In the genomic region with DNA sequence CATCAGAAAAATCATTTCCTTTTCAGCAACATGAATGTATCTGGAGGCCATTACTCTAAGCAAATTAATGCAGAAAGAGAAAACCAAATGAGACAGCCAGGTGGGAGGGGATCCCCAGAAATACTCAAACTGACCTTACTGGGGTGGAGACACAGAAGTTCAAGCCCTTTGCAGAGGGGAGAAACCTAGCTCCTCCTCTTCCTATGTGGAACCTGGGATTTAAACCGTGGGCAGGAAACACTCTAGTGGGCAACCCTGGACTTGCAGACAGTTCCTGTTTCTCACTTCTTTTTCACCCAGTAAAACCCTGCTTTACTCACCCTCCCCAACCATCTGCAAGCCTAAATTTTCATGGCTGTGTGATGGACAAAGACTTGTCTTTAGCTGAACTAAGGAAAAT, we compare ENCODE assay signal across 23 cellular contexts.
DNase-seq lines count a peak whose midpoint lies in the region; ATAC-seq and TF ChIP-seq lines count a peak whose summit lies in the region.
"Had no signal": no experiment of that assay in that cellular context is flagged by ENCODE, and none has a peak within 500 bp of the region (broad histone marks: within the 10 kb centered on the region; RNA-seq: fewer than 3 reads in every experiment).

No MANE protein-coding gene starts in this region.

- H4K20me1 ChIP-seq in DND-41 (ENCODE audit: insufficient read depth, low read length) (no peaks in the 10 kb centered on the region), MM.1S (ENCODE audit: insufficient read depth, low read length) (no peaks in the 10 kb centered on the region)

- H3K4me3 ChIP-seq in DND-41 (ENCODE audit: low read depth in 1 of 2, low read length in 2 of 2) (no peak overlapping the region), HFF-Myc (replicated peaks; ENCODE audit: low read depth, low read length) (no peak overlapping the region), MM.1S (ENCODE audit: low read length) (no peak overlapping the region)
- H3K4me3 ChIP-seq: Peyer's patch had no signal

- TF ChIP-seq CTCF in DND-41 (IDR thresholded peaks at IDR 0.05; ENCODE audit: borderline replicate concordance, extremely low read depth, low read length, poor library complexity, severe bottlenecking), result peak; percentile 20
- TF ChIP-seq CTCF in HFF-Myc (IDR thresholded peaks at IDR 0.05; ENCODE audit: low read depth, low read length, missing control alignments), result peak; percentile 3
- no peak for TF ChIP-seq CTCF in MM.1S (IDR thresholded peaks at IDR 0.05; ENCODE audit: low read length)
- TF ChIP-seq CTCF in WTC11 (IDR thresholded peaks at IDR 0.05), result no peak
- TF ChIP-seq CTCF in GM13977 (IDR thresholded peaks at IDR 0.05; ENCODE audit: extremely low read depth, insufficient read depth, missing control alignments), result no peak

- no peak overlapping the region for H2AFZ ChIP-seq in DND-41 (ENCODE audit: low read depth, low read length)
- H2AFZ ChIP-seq in MM.1S (ENCODE audit: low read length), result no peak overlapping the region

- H3K27ac ChIP-seq in DND-41 (ENCODE audit: low read length) (no peak overlapping the region), MM.1S (ENCODE audit: low read length) (no peak overlapping the region)
- H3K27ac ChIP-seq: HL-60, Peyer's patch had no signal

- H3K27me3 ChIP-seq in DND-41 (ENCODE audit: insufficient read depth, low read length, poor library complexity) (no peaks in the 10 kb centered on the region), MM.1S (replicated peaks; ENCODE audit: insufficient read depth, low read length) (no peaks in the 10 kb centered on the region)
- H3K27me3 ChIP-seq: Peyer's patch had no signal

- DNase-seq in DND-41 (no peak), HFF-Myc (ENCODE audit: extremely low read depth, low read depth) (no peak), MM.1S (peak; percentile 7), WTC11 (ENCODE audit: low spot score) (no peak), GM13977 (ENCODE audit: low spot score) (no peak), NCI-H1930 (lab: John Stamatoyannopoulos, UW) (no peak), HT-29 (ENCODE audit: low spot score) (no peak), HuH-7.5 (ENCODE audit: low spot score) (no peak)
- DNase-seq: AML-193; CD4-positive, CD25-positive, alpha-beta regulatory T cell; COR-L47; GDM1; KBM-7; NCI-H1105 treated with DMSO at 0.1 percent for 48 hours; NCI-H1694 treated with DMSO at 0.1 percent for 48 hours; NCI-H2107; NCI-H510A; NCI-H748 treated with DMSO at 0.1 percent for 48 hours; Peyer's patch; SW 1271; T-helper 2 cell had no signal

- H3K36me3 ChIP-seq in DND-41 (ENCODE audit: insufficient read depth, low read length) (no peaks in the 10 kb centered on the region), MM.1S (replicated peaks; ENCODE audit: insufficient read depth, low read length) (no peaks in the 10 kb centered on the region)
- H3K36me3 ChIP-seq: Peyer's patch had no signal

- H3K4me1 Mint-ChIP-seq in WTC11, result peaks cover 42% of the 10 kb centered on the region
- H3K4me1 Mint-ChIP-seq: CD4-positive, CD25-positive, alpha-beta regulatory T cell had no signal

- no peaks in the 10 kb centered on the region for H3K27me3 Mint-ChIP-seq in WTC11 (ENCODE audit: low read depth)
- H3K27me3 Mint-ChIP-seq: CD4-positive, CD25-positive, alpha-beta regulatory T cell had no signal

- H3K9me3 ChIP-seq in DND-41 (ENCODE audit: insufficient read depth, low read length, severe bottlenecking), result no peaks in the 10 kb centered on the region
- H3K9me3 ChIP-seq in MM.1S (replicated peaks; ENCODE audit: insufficient read depth, low read length), result no peaks in the 10 kb centered on the region
- H3K9me3 ChIP-seq: Peyer's patch had no signal

- H3K9me2 ChIP-seq in MM.1S (replicated peaks; ENCODE audit: insufficient read depth, low read length), result no peaks in the 10 kb centered on the region

- no peak overlapping the region for H3K27ac Mint-ChIP-seq in WTC11
- H3K27ac Mint-ChIP-seq: CD4-positive, CD25-positive, alpha-beta regulatory T cell had no signal

- no peak overlapping the region for H3K4me3 Mint-ChIP-seq in WTC11
- H3K4me3 Mint-ChIP-seq: CD4-positive, CD25-positive, alpha-beta regulatory T cell had no signal

- CTCF ChIA-PET in WTC11 (lab: Charles Lee), result no interaction called here

- no peak for ATAC-seq in DND-41 (ENCODE audit: insufficient read depth, low read depth)
- ATAC-seq in WTC11, result peak; percentile 62
- ATAC-seq: Right ventricle myocardium inferior had no signal

- no peak overlapping the region for H3K4me2 ChIP-seq in DND-41 (ENCODE audit: insufficient read depth, low read length)
- no peak overlapping the region for H3K4me2 ChIP-seq in MM.1S (ENCODE audit: low read depth, low read length)

- peaks cover 3% of the 10 kb centered on the region for H3K9me3 Mint-ChIP-seq in WTC11

- H3K9ac ChIP-seq in DND-41 (ENCODE audit: low read depth, low read length) (no peak overlapping the region), MM.1S (ENCODE audit: low read length) (no peak overlapping the region)

- POLR2A ChIA-PET in WTC11 (lab: Charles Lee), result no interaction called here

- no peaks in the 10 kb centered on the region for H3F3A ChIP-seq in MM.1S (ENCODE audit: insufficient read depth, low read length)

- H3K36me3 Mint-ChIP-seq in WTC11, result no peaks in the 10 kb centered on the region
- H3K36me3 Mint-ChIP-seq: CD4-positive, CD25-positive, alpha-beta regulatory T cell had no signal

- in situ Hi-C loops in GM13977 (cut with MboI; ENCODE audit: low pct_unique_long_range_greater_than_20kb, low sequenced_read_pairs, unreplicated experiment), result no loop called here

- H3K79me2 ChIP-seq in DND-41 (ENCODE audit: insufficient read depth, low read length), result no peaks in the 10 kb centered on the region
- H3K79me2 ChIP-seq in MM.1S (ENCODE audit: low read length), result no peaks in the 10 kb centered on the region

- H3K4me1 ChIP-seq in DND-41 (ENCODE audit: insufficient read depth, low read length) (no peaks in the 10 kb centered on the region), MM.1S (ENCODE audit: low read length) (no peaks in the 10 kb centered on the region)
- H3K4me1 ChIP-seq: Peyer's patch had no signal

TF ChIP-seq in WTC11, 78 proteins besides CTCF, POLR2A, EP300 and RAD21 (continues in another document):
- no peak for TF ChIP-seq FOXJ3 (CRISPR knock-in tag; IDR thresholded peaks at IDR 0.05; ENCODE audit: borderline replicate concordance)
- TF ChIP-seq NR3C1 (CRISPR knock-in tag; conservative IDR thresholded peaks at IDR 0.05; ENCODE audit: low read depth), result no peak
- no peak for TF ChIP-seq ELF4 (CRISPR knock-in tag; IDR thresholded peaks at IDR 0.05; ENCODE audit: low read depth)
- TF ChIP-seq, protein P1, sequence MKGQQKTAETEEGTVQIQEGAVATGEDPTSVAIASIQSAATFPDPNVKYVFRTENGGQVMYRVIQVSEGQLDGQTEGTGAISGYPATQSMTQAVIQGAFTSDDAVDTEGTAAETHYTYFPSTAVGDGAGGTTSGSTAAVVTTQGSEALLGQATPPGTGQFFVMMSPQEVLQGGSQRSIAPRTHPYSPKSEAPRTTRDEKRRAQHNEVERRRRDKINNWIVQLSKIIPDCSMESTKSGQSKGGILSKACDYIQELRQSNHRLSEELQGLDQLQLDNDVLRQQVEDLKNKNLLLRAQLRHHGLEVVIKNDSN (CRISPR knock-in tag; IDR thresholded peaks at IDR 0.05), result no peak
- TF ChIP-seq ZSCAN18 (CRISPR knock-in tag; IDR thresholded peaks at IDR 0.05), result no peak
- TF ChIP-seq CREB1 (CRISPR knock-in tag; IDR thresholded peaks at IDR 0.05), result no peak
- no peak for TF ChIP-seq ATF3 (CRISPR knock-in tag; conservative IDR thresholded peaks at IDR 0.05)
- TF ChIP-seq, protein P2, sequence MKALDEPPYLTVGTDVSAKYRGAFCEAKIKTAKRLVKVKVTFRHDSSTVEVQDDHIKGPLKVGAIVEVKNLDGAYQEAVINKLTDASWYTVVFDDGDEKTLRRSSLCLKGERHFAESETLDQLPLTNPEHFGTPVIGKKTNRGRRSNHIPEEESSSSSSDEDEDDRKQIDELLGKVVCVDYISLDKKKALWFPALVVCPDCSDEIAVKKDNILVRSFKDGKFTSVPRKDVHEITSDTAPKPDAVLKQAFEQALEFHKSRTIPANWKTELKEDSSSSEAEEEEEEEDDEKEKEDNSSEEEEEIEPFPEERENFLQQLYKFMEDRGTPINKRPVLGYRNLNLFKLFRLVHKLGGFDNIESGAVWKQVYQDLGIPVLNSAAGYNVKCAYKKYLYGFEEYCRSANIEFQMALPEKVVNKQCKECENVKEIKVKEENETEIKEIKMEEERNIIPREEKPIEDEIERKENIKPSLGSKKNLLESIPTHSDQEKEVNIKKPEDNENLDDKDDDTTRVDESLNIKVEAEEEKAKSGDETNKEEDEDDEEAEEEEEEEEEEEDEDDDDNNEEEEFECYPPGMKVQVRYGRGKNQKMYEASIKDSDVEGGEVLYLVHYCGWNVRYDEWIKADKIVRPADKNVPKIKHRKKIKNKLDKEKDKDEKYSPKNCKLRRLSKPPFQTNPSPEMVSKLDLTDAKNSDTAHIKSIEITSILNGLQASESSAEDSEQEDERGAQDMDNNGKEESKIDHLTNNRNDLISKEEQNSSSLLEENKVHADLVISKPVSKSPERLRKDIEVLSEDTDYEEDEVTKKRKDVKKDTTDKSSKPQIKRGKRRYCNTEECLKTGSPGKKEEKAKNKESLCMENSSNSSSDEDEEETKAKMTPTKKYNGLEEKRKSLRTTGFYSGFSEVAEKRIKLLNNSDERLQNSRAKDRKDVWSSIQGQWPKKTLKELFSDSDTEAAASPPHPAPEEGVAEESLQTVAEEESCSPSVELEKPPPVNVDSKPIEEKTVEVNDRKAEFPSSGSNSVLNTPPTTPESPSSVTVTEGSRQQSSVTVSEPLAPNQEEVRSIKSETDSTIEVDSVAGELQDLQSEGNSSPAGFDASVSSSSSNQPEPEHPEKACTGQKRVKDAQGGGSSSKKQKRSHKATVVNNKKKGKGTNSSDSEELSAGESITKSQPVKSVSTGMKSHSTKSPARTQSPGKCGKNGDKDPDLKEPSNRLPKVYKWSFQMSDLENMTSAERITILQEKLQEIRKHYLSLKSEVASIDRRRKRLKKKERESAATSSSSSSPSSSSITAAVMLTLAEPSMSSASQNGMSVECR (CRISPR knock-in tag; IDR thresholded peaks at IDR 0.05; ENCODE audit: borderline replicate concordance), result no peak

Comparison
In these comparisons a context has a peak if more than half of its experiments do, and no peak if none do; other contexts are left out.
1. CTCF ChIP-seq: peak in DND-41 (single experiment) and HFF-Myc (single experiment); none in MM.1S (single experiment), WTC11 (single experiment) and GM13977 (single experiment).